ENCODE assay signal across 25 cellular contexts in genomic region chr5:118479285-118479684, GRCh38.
"Had no signal": no experiment of that assay in that cellular context is flagged by ENCODE, and none has a peak within 500 bp of the region (broad histone marks: within the 10 kb centered on the region; RNA-seq: fewer than 3 reads in every experiment).

No MANE protein-coding gene starts in this region.

- H3K36me3 ChIP-seq: neural progenitor cell, neutrophil, right lobe of liver, tibial nerve, uterus had no signal

- H3K4me1 ChIP-seq: neural progenitor cell, parathyroid adenoma, psoas muscle, right lobe of liver, tibial nerve, uterus had no signal

- H3K9me3 ChIP-seq: neutrophil, psoas muscle, right lobe of liver, uterus had no signal

- H2AFZ ChIP-seq: hepatocyte, neural progenitor cell, parathyroid adenoma had no signal

- H3K27ac ChIP-seq: hepatocyte, neural progenitor cell, neutrophil, parathyroid adenoma, psoas muscle, right lobe of liver, tibial nerve, uterus had no signal

- H3K79me2 ChIP-seq: hepatocyte, parathyroid adenoma had no signal

- H3K4me2 ChIP-seq: hepatocyte, neural progenitor cell, smooth muscle cell had no signal

- H3K9ac ChIP-seq: neural progenitor cell, parathyroid adenoma had no signal

- H3K27me3 ChIP-seq: hepatocyte, neural progenitor cell, neutrophil, right lobe of liver, tibial nerve, uterus had no signal

- DNase-seq: islet precursor cell; mesendoderm; naive B cell; natural killer cell; nephron progenitor cell; occipital lobe; psoas muscle; right lobe of liver; stimulated activated CD4-positive, alpha-beta T cell treated with anti-CD3 and anti-CD28 coated beads, Interleukin-1b, Interleukin-23, amount 100 ng/mL, for 48 hours; stimulated activated CD4-positive, alpha-beta T cell treated with anti-CD3 and anti-CD28 coated beads, Interleukin-2, amount 100 ng/mL, for 48 hours; stimulated activated CD4-positive, alpha-beta T cell treated with anti-CD3 and anti-CD28 coated beads, Interleukin-4, amount 100 ng/mL, for 4 hours; stimulated activated CD8-positive, alpha-beta memory T cell treated with anti-CD3 and anti-CD28 coated beads, Interleukin-4, amount 100 ng/mL, for 48 hours; stimulated activated naive CD4-positive, alpha-beta T cell treated with Interleukin-2 at 50 U/mL for 16 hours; stimulated activated naive CD8-positive, alpha-beta T cell treated with anti-CD3 and anti-CD28 coated beads, Interleukin-15, amount 100 ng/mL, for 72 hours; substantia nigra; uterus had no signal

- H3K4me3 ChIP-seq: hepatocyte, lung, neural progenitor cell, psoas muscle, right lobe of liver, smooth muscle cell, tibial nerve, uterus had no signal

- ATAC-seq: left lobe of liver; natural killer cell; psoas muscle; right lobe of liver; stimulated activated memory B cell treated with anti-CD40 and anti-IgM and Interleukin-4, amounts not matched to agents 10 μg/mL and 1 μg/mL and 100 μg/mL, for 72 hours; stimulated activated naive CD8-positive, alpha-beta T cell treated with anti-CD3 and anti-CD28 coated beads, Interleukin-15, amount 100 ng/mL, for 72 hours had no signal
